26 cellular contexts compared by ENCODE assay signal in the genomic region with DNA sequence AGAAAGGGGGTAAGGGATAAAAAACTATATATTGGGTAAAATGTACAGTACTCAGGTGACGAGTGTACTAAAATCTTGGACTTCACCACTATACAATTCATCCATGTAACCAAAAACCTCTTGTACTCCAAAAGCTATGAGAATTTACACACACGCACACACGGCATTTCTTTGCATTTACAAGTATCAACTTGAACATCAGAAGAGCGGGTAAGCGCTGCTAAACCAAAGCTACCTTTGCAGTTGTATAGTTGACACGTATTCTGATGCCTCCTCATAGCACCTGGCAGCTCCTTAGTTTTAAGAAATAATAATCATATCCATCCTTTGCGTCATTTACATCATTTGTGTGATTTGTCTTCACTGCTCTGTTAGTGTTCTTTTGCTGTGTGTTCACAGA.
"Had no signal": no experiment of that assay in that cellular context is flagged by ENCODE, and none has a peak within 500 bp of the region (broad histone marks: within the 10 kb centered on the region; RNA-seq: fewer than 3 reads in every experiment).

No MANE protein-coding gene starts in this region.

- H3K27ac ChIP-seq: cardiac muscle cell, Peyer's patch, RWPE1, SJCRH30 had no signal

- H3K9me3 ChIP-seq: ascending aorta, body of pancreas, Peyer's patch had no signal

- H3K4me3 ChIP-seq: ascending aorta, body of pancreas, cardiac muscle cell, Peyer's patch, SJCRH30 had no signal

- H3K36me3 ChIP-seq: ascending aorta, cardiac muscle cell, Peyer's patch had no signal

- DNase-seq: activated B cell treated with CpG ODN at 0.5 μM for 24 hours; activated CD4-positive, alpha-beta memory T cell treated with anti-CD3 and anti-CD28 coated beads for 36 hours; activated CD4-positive, alpha-beta T cell treated with anti-CD3 and anti-CD28 coated beads, Interleukin-2, amount 10 ng/mL, durations not matched to agents 7 days and 5 days; activated CD8-positive, alpha-beta memory T cell treated with anti-CD3 and anti-CD28 coated beads for 24 hours; activated effector memory CD4-positive, alpha-beta T cell treated with anti-CD3 and anti-CD28 coated beads, Interleukin-2, amount 50 U/mL, for 16 hours; activated naive CD4-positive, alpha-beta T cell treated with Interleukin-2 at 50 U/mL for 16 hours; activated naive CD8-positive, alpha-beta T cell treated with anti-CD3 and anti-CD28 coated beads, Interleukin-2, amount 50 U/mL, for 24 hours; activated T-cell treated with anti-CD3 and anti-CD28 coated beads, Interleukin-2, amount 50 U/mL, for 4 hours; amniotic stem cell; body of pancreas; NCI-H1092; NCI-H1417; NCI-H1930; NCI-H345; NCI-H510A; NCI-H526 treated with DMSO at 0.1 percent for 48 hours; NCI-H82; OCI-M1; Peyer's patch; Right ventricle myocardium superior; SJCRH30 had no signal

- ATAC-seq: activated naive CD4-positive, alpha-beta T cell treated with anti-CD3 and anti-CD28 coated beads, Interleukin-2, amount 50 U/mL, for 72 hours; activated naive CD8-positive, alpha-beta T cell treated with anti-CD3 and anti-CD28 coated beads, Interleukin-2, amount 50 U/mL, for 24 hours; activated T-cell treated with anti-CD3 and anti-CD28 coated beads, Interleukin-2, amount 50 U/mL, for 4 hours; body of pancreas; SK-N-SH treated with all-trans-retinoic acid at 6 μM for 48 hours had no signal
